In the genomic region with DNA sequence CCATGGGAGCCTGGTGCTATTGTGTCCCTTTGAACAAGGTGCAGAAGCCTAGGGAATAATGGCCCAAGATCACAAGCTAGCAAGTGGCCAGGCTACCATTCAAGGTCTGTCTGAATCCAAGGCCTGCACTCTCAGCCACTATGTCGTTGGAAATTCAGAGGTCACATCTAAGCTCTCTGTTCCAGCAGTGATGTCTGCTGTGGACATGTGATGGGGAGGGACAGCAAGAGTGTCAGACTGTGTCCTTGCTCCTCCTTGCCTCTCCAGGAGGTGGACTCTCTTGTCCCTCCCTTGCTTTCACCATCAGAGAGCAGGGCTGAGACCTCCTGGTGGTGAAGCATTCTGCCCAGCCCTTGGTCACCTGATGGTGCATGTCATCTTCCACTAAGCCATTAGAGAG, we compare ENCODE assay signal across 20 cellular contexts. TPM values are rescaled to one million over a fixed set of nuclear protein-coding genes. Genes with fewer than 3 reads are reported as not detected.
DNase-seq lines count a peak whose midpoint lies in the region; ATAC-seq and TF ChIP-seq lines count a peak whose summit lies in the region.
"Had no signal": no experiment of that assay in that cellular context is flagged by ENCODE, and none has a peak within 500 bp of the region (broad histone marks: within the 10 kb centered on the region; RNA-seq: fewer than 3 reads in every experiment).

No MANE protein-coding gene starts in this region.

- H3K27ac ChIP-seq in VCaP (peak overlapping the region; percentile 70; the same call in 1 of the 2 replicates), lower lobe of right lung (peak overlapping the region; percentile 80), uterus (peak overlapping the region; percentile 84 to 90), gastrocnemius medialis (peak overlapping the region in 2 of 4 donors; percentile 30 to 81)
- H3K27ac ChIP-seq: GM23248, PC-9, testis had no signal

- no peaks in the 10 kb centered on the region for H3K27me3 Mint-ChIP-seq in activated naive CD8-positive, alpha-beta T cell treated with anti-CD3 and anti-CD28 coated beads, Interleukin-2, amount 10 ng/mL, durations not matched to agents 7 days and 5 days
- H3K27me3 Mint-ChIP-seq in activated naive CD8-positive, alpha-beta T cell treated with anti-CD3 and anti-CD28 coated beads, Interleukin-2, amount 50 U/mL, for 24 hours, result no peaks in the 10 kb centered on the region
- no peaks in the 10 kb centered on the region for H3K27me3 Mint-ChIP-seq in natural killer cell (ENCODE audit: low read depth in 2 of 2)
- H3K27me3 Mint-ChIP-seq: activated T-cell treated with anti-CD3 and anti-CD28 coated beads, Interleukin-2, amount 50 U/mL, for 24 hours had no signal

- H3K4me3 ChIP-seq in lower lobe of right lung (no peak overlapping the region), uterus (no peak overlapping the region), foreskin fibroblast (ENCODE audit: low read depth in 1 of 2, low read length in 2 of 2) (no peak overlapping the region), gastrocnemius medialis (no peak overlapping the region)
- H3K4me3 ChIP-seq: GM23248, PC-9, testis had no signal

- TF ChIP-seq POLR2A in uterus (IDR thresholded peaks at IDR 0.05) (no peak), gastrocnemius medialis (IDR thresholded peaks at IDR 0.05) (no peak)

- intact Hi-C loops in lower lobe of right lung (cut with DNase I) (no loop called here), uterus (cut with DNase I; ENCODE audit: low total_unique reads) (no loop called here), gastrocnemius medialis (cut with DNase I; ENCODE audit: low total_unique reads) (no loop called here), natural killer cell (cut with micrococcal nuclease) (no loop called here)

- H3K4me1 Mint-ChIP-seq in activated naive CD8-positive, alpha-beta T cell treated with anti-CD3 and anti-CD28 coated beads, Interleukin-2, amount 10 ng/mL, durations not matched to agents 7 days and 5 days, result peaks cover 54% of the 10 kb centered on the region
- peaks cover 76% of the 10 kb centered on the region for H3K4me1 Mint-ChIP-seq in activated naive CD8-positive, alpha-beta T cell treated with anti-CD3 and anti-CD28 coated beads, Interleukin-2, amount 50 U/mL, for 24 hours
- peaks cover 26 to 55% of the 10 kb centered on the region in 2 donors for H3K4me1 Mint-ChIP-seq in natural killer cell

- H3K4me1 ChIP-seq in lower lobe of right lung (peaks cover 81% of the 10 kb centered on the region), uterus (peaks cover 22 to 27% of the 10 kb centered on the region in 2 donors), gastrocnemius medialis (peaks cover 36 to 43% of the 10 kb centered on the region in 2 donors)

- H3K9me3 Mint-ChIP-seq in activated naive CD8-positive, alpha-beta T cell treated with anti-CD3 and anti-CD28 coated beads, Interleukin-2, amount 10 ng/mL, durations not matched to agents 7 days and 5 days, result no peaks in the 10 kb centered on the region
- H3K9me3 Mint-ChIP-seq in activated naive CD8-positive, alpha-beta T cell treated with anti-CD3 and anti-CD28 coated beads, Interleukin-2, amount 50 U/mL, for 24 hours, result no peaks in the 10 kb centered on the region
- H3K9me3 Mint-ChIP-seq in natural killer cell, result no peaks in the 10 kb centered on the region
- H3K9me3 Mint-ChIP-seq: activated T-cell treated with anti-CD3 and anti-CD28 coated beads, Interleukin-2, amount 50 U/mL, for 24 hours; immature natural killer cell; nephron progenitor cell had no signal

- H3K27ac Mint-ChIP-seq in activated naive CD8-positive, alpha-beta T cell treated with anti-CD3 and anti-CD28 coated beads, Interleukin-2, amount 10 ng/mL, durations not matched to agents 7 days and 5 days, result peak overlapping the region; percentile 79
- H3K27ac Mint-ChIP-seq in activated naive CD8-positive, alpha-beta T cell treated with anti-CD3 and anti-CD28 coated beads, Interleukin-2, amount 50 U/mL, for 24 hours, result no peak overlapping the region
- no peak overlapping the region for H3K27ac Mint-ChIP-seq in natural killer cell

- POLR2A ChIA-PET in activated naive CD8-positive, alpha-beta T cell treated with anti-CD3 and anti-CD28 coated beads, Interleukin-2, amount 10 ng/mL, durations not matched to agents 7 days and 5 days (lab: Charles Lee), result interaction anchor here (10.3 kb wide), 1 partner anchor 12 kb away, joined by 110 read pairs; no protein-coding TSS in a partner anchor

- no peak for ATAC-seq in activated naive CD8-positive, alpha-beta T cell treated with anti-CD3 and anti-CD28 coated beads, Interleukin-2, amount 10 ng/mL, durations not matched to agents 7 days and 5 days (ENCODE audit: low read depth)
- no peak for ATAC-seq in activated naive CD8-positive, alpha-beta T cell treated with anti-CD3 and anti-CD28 coated beads, Interleukin-2, amount 50 U/mL, for 24 hours
- no peak for ATAC-seq in lower lobe of right lung
- ATAC-seq in gastrocnemius medialis, result no peak
- ATAC-seq in natural killer cell, result no peak

- H3K4me3 Mint-ChIP-seq in activated naive CD8-positive, alpha-beta T cell treated with anti-CD3 and anti-CD28 coated beads, Interleukin-2, amount 10 ng/mL, durations not matched to agents 7 days and 5 days, result no peak overlapping the region
- no peak overlapping the region for H3K4me3 Mint-ChIP-seq in activated naive CD8-positive, alpha-beta T cell treated with anti-CD3 and anti-CD28 coated beads, Interleukin-2, amount 50 U/mL, for 24 hours
- no peak overlapping the region for H3K4me3 Mint-ChIP-seq in natural killer cell
- H3K4me3 Mint-ChIP-seq: activated T-cell treated with anti-CD3 and anti-CD28 coated beads, Interleukin-2, amount 50 U/mL, for 24 hours; nephron progenitor cell had no signal

- H3K9me3 ChIP-seq in lower lobe of right lung (no peaks in the 10 kb centered on the region), uterus (no peaks in the 10 kb centered on the region), gastrocnemius medialis (no peaks in the 10 kb centered on the region)
- H3K9me3 ChIP-seq: SK-N-SH, testis had no signal

- H3K36me3 Mint-ChIP-seq in activated naive CD8-positive, alpha-beta T cell treated with anti-CD3 and anti-CD28 coated beads, Interleukin-2, amount 10 ng/mL, durations not matched to agents 7 days and 5 days, result peaks cover 23% of the 10 kb centered on the region
- peaks cover 6% of the 10 kb centered on the region for H3K36me3 Mint-ChIP-seq in activated naive CD8-positive, alpha-beta T cell treated with anti-CD3 and anti-CD28 coated beads, Interleukin-2, amount 50 U/mL, for 24 hours (ENCODE audit: low read depth)
- no peaks in the 10 kb centered on the region for H3K36me3 Mint-ChIP-seq in natural killer cell

- DNase-seq in activated naive CD8-positive, alpha-beta T cell treated with anti-CD3 and anti-CD28 coated beads, Interleukin-2, amount 10 ng/mL, durations not matched to agents 7 days and 5 days, result no peak
- DNase-seq in activated naive CD8-positive, alpha-beta T cell treated with anti-CD3 and anti-CD28 coated beads, Interleukin-2, amount 50 U/mL, for 24 hours, result no peak
- DNase-seq in lower lobe of right lung (no peak), uterus (no peak), foreskin fibroblast (no peak), gastrocnemius medialis (no peak), natural killer cell (no peak)
- DNase-seq: activated CD4-positive, alpha-beta T cell treated with anti-CD3 and anti-CD28 coated beads, Interleukin-2, amount 50 U/mL, for 1 hour; activated T-cell treated with anti-CD3 and anti-CD28 coated beads, Interleukin-2, amount 50 U/mL, for 24 hours; amniotic stem cell; GM23248; immature natural killer cell; NCI-H1105; NCI-H748 treated with DMSO at 0.1 percent for 48 hours; nephron progenitor cell; PC-9; SK-N-SH; testis had no signal

- in situ Hi-C loops in gastrocnemius medialis (cut with MboI; ENCODE audit: low sequenced_read_pairs in 4 of 4), result no loop called here

- TF ChIP-seq CTCF in VCaP (conservative IDR thresholded peaks at IDR 0.05), result no peak
- no peak for TF ChIP-seq CTCF in lower lobe of right lung (IDR thresholded peaks at IDR 0.05)
- no peak for TF ChIP-seq CTCF in uterus (IDR thresholded peaks at IDR 0.05)
- TF ChIP-seq CTCF in foreskin fibroblast (IDR thresholded peaks at IDR 0.05; ENCODE audit: low read depth, low read length), result no peak
- no peak for TF ChIP-seq CTCF in gastrocnemius medialis (IDR thresholded peaks at IDR 0.05 in 4 of 5, conservative IDR thresholded peaks at IDR 0.05 in 1 of 5)
- TF ChIP-seq CTCF in natural killer cell (IDR thresholded peaks at IDR 0.05), result no peak

- H3K36me3 ChIP-seq in lower lobe of right lung (peaks cover 3% of the 10 kb centered on the region), uterus (no peaks in the 10 kb centered on the region), gastrocnemius medialis (no peaks in the 10 kb centered on the region)

- H3K27me3 ChIP-seq in lower lobe of right lung (ENCODE audit: low read depth) (no peaks in the 10 kb centered on the region), uterus (no peaks in the 10 kb centered on the region), gastrocnemius medialis (no peaks in the 10 kb centered on the region)
- H3K27me3 ChIP-seq: testis had no signal

RNA-seq across cellular contexts. Expression of gene SUSD2, which starts 37.2 kb away (rescaled TPM):
- total RNA-seq in activated naive CD8-positive, alpha-beta T cell treated with anti-CD3 and anti-CD28 coated beads, Interleukin-2, amount 10 ng/mL, durations not matched to agents 7 days and 5 days, result 1 to 10 TPM in 1 of 2 experiments, under 1 TPM in 1; 0.94 to 1.2 TPM
- 200 TPM for total RNA-seq in lower lobe of right lung
- 10 to 100 TPM in 1 of 4 donors, 1 to 10 TPM in 2, under 1 TPM in 1; 0.88 to 17.6 (median 2.8) TPM for total RNA-seq in uterus
- 1 to 10 TPM in 3 of 4 donors, under 1 TPM in 1; 0.76 to 4.1 (median 1.6) TPM for total RNA-seq in gastrocnemius medialis
- total RNA-seq in natural killer cell, result 1 to 10 TPM in 2 of 3 donors, under 1 TPM in 1; 0.75 to 1.7 (median 1.5) TPM
- total RNA-seq: G401, GM23248 had no signal

Comparison
In these comparisons a context has a peak if more than half of its experiments do, and no peak if none do; other contexts are left out.
1. RNA of gene SUSD2, which starts 37.2 kb away (total RNA-seq): 200 TPM in lower lobe of right lung (single experiment); 0.88 to 17.6 TPM in uterus, 0.76 to 4.1 TPM in gastrocnemius medialis, 0.75 to 1.7 TPM in natural killer cell and 0.94 to 1.2 TPM in activated naive CD8-positive, alpha-beta T cell treated with anti-CD3 and anti-CD28 coated beads, Interleukin-2, amount 10 ng/mL, durations not matched to agents 7 days and 5 days; every median in the first group is over 10 times any median in the second.